Comparison of ENCODE assay signal across 25 cellular contexts in genomic region chr1:14740466-14740865, GRCh38.
"Had no signal": no experiment of that assay in that cellular context is flagged by ENCODE, and none has a peak within 500 bp of the region (broad histone marks: within the 10 kb centered on the region; RNA-seq: fewer than 3 reads in every experiment).

No MANE protein-coding gene starts in this region.

- H3K27ac ChIP-seq: left ventricle myocardium inferior, ovary, right lobe of liver, thoracic aorta, upper lobe of left lung, vagina, WERI-Rb-1 had no signal

- H3K4me3 ChIP-seq: left ventricle myocardium inferior, lung, mucosa of descending colon, ovary, right lobe of liver, thoracic aorta, upper lobe of left lung, vagina had no signal

- H3K27me3 ChIP-seq: ovary, right lobe of liver, upper lobe of left lung, vagina had no signal

- H3K36me3 ChIP-seq: left ventricle myocardium inferior, ovary, right lobe of liver, thoracic aorta, upper lobe of left lung, vagina, WERI-Rb-1 had no signal

- H3K36me3 Mint-ChIP-seq: activated CD4-positive, alpha-beta memory T cell treated with anti-CD3 and anti-CD28 coated beads for 36 hours; natural killer cell treated with Interleukin-12 subunit alpha and Interleukin-12 subunit beta and Interleukin-15 and Interleukin-18, amount 100 ng/mL, for 72 hours had no signal

- H3K9me3 Mint-ChIP-seq: activated CD4-positive, alpha-beta memory T cell treated with anti-CD3 and anti-CD28 coated beads for 36 hours; activated T-cell treated with anti-CD3 and anti-CD28 coated beads, Interleukin-2, amount 50 U/mL, for 24 hours; activated T-helper 17 cell treated with anti-CD3 and anti-CD28 coated beads, Interleukin-2, amount 50 U/mL, for 72 hours; central memory CD8-positive, alpha-beta T cell; natural killer cell treated with Interleukin-12 subunit alpha and Interleukin-12 subunit beta and Interleukin-15 and Interleukin-18, amount 100 ng/mL, for 72 hours; stimulated activated naive CD8-positive, alpha-beta T cell treated with anti-CD3 and anti-CD28 coated beads, Interleukin-15, Interleukin-2, amounts not matched to agents 100 ng/mL and 50 ng/mL, for 24 hours had no signal

- H3K4me1 ChIP-seq: left ventricle myocardium inferior, right lobe of liver had no signal

- DNase-seq: activated CD4-positive, alpha-beta memory T cell treated with anti-CD3 and anti-CD28 coated beads for 36 hours; activated CD4-positive, alpha-beta T cell treated with anti-CD3 and anti-CD28 coated beads for 48 hours; activated CD8-positive, alpha-beta memory T cell treated with anti-CD3 and anti-CD28 coated beads, Interleukin-2, amount 50 U/mL, for 48 hours; activated gamma-delta T cell treated with Interleukin-2 at 50 U/mL for 16 hours; activated naive CD4-positive, alpha-beta T cell treated with anti-CD3 and anti-CD28 coated beads, Interleukin-2, amount 50 U/mL, for 16 hours; activated T-cell treated with anti-CD3 and anti-CD28 coated beads, Interleukin-2, amount 50 U/mL, for 24 hours; dermis blood vessel endothelial cell; effector memory CD4-positive, alpha-beta T cell; left ventricle myocardium inferior; mucosa of descending colon; ovary; right lobe of liver; stimulated activated CD4-positive, alpha-beta T cell treated with anti-CD3 and anti-CD28 coated beads, Interleukin-4, amount 100 ng/mL, for 1 hour; T-helper 17 cell; T1000; upper lobe of left lung; WERI-Rb-1 had no signal

- H3K27ac Mint-ChIP-seq: activated CD4-positive, alpha-beta memory T cell treated with anti-CD3 and anti-CD28 coated beads for 36 hours; activated T-cell treated with anti-CD3 and anti-CD28 coated beads, Interleukin-2, amount 50 U/mL, for 24 hours; activated T-helper 17 cell treated with anti-CD3 and anti-CD28 coated beads, Interleukin-2, amount 50 U/mL, for 72 hours; natural killer cell treated with Interleukin-12 subunit alpha and Interleukin-12 subunit beta and Interleukin-15 and Interleukin-18, amount 100 ng/mL, for 72 hours; stimulated activated naive CD8-positive, alpha-beta T cell treated with anti-CD3 and anti-CD28 coated beads, Interleukin-15, Interleukin-2, amounts not matched to agents 100 ng/mL and 50 ng/mL, for 24 hours; T-helper 17 cell had no signal

- H3K4me1 Mint-ChIP-seq: activated T-helper 17 cell treated with anti-CD3 and anti-CD28 coated beads, Interleukin-2, amount 50 U/mL, for 72 hours; central memory CD8-positive, alpha-beta T cell; T-helper 17 cell had no signal

- H3K9me3 ChIP-seq: left ventricle myocardium inferior, mucosa of descending colon, ovary, right lobe of liver, thoracic aorta, upper lobe of left lung, vagina had no signal

- H3K4me3 Mint-ChIP-seq: activated CD4-positive, alpha-beta memory T cell treated with anti-CD3 and anti-CD28 coated beads for 36 hours; activated T-cell treated with anti-CD3 and anti-CD28 coated beads, Interleukin-2, amount 50 U/mL, for 24 hours; activated T-helper 17 cell treated with anti-CD3 and anti-CD28 coated beads, Interleukin-2, amount 50 U/mL, for 72 hours; central memory CD8-positive, alpha-beta T cell; natural killer cell treated with Interleukin-12 subunit alpha and Interleukin-12 subunit beta and Interleukin-15 and Interleukin-18, amount 100 ng/mL, for 72 hours; stimulated activated naive CD8-positive, alpha-beta T cell treated with anti-CD3 and anti-CD28 coated beads, Interleukin-15, Interleukin-2, amounts not matched to agents 100 ng/mL and 50 ng/mL, for 24 hours; T-helper 17 cell had no signal

- ATAC-seq: activated CD4-positive, CD25-positive, alpha-beta regulatory T cell treated with anti-CD3 and anti-CD28 coated beads, Interleukin-2, amount 50 U/mL, for 24 hours; activated T-helper 17 cell treated with anti-CD3 and anti-CD28 coated beads, Interleukin-2, amount 50 U/mL, for 72 hours; mucosa of descending colon; natural killer cell treated with Interleukin-12 subunit alpha and Interleukin-12 subunit beta and Interleukin-15 and Interleukin-18, amount 100 ng/mL, for 72 hours; right lobe of liver; T-helper 17 cell had no signal
